In genomic region chr12:12447837-12448236, GRCh38 we compare ENCODE assay signal across 1 cellular context.
TF ChIP-seq lines count a peak whose summit lies in the region.

No MANE protein-coding gene starts in this region.

TF ChIP-seq in A549, 52 proteins besides CTCF, POLR2A, EP300 and RAD21:
- TF ChIP-seq HMGXB4 (CRISPR knock-in tag; IDR thresholded peaks at IDR 0.05; ENCODE audit: borderline replicate concordance) (no peak), MAFK (IDR thresholded peaks at IDR 0.05; ENCODE audit: partially characterized antibody) (peak; percentile 58), E2F6 (IDR thresholded peaks at IDR 0.05; ENCODE audit: borderline replicate concordance, low read depth) (no peak)
